ENCODE assay signal across 12 cellular contexts in the genomic region with DNA sequence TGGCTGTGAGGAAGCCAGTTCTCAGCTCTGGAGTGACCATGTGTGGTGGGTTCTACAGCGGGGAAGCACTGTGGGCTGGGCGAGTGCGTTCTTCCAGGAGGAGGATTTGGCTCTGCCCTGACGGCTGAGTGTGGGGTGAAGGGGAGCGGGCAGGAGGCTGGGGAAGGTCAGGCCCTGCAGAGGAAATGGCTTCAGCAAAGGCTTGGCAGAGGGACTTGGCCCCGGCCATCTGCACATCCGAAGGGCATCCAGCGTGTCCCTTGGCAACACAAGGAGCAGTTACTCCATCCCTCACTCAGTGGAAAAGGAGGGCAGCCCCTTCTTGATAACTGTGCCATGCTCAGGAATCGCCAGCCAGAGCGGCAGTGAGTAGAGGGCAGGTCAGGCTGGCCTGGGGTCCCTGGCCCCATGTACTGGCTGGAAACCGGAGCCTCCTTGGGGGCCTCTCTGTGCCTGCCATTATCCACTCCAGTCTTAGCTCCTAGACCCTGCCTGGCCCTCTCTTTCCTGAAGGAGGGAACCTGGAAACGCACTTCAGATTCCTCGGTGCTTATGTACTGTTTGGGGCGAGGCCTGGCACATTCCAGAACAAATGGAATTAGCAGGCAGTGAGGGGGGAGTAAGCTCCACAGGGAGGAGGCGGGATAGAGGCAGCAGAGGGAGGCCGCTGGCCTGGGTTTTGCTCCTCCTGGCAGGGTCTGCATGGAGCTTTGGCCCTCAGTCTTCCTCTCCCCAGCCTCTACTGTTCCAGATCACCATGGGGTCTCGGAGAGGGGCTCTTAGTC.
DNase-seq lines count a peak whose midpoint lies in the region; ATAC-seq and TF ChIP-seq lines count a peak whose summit lies in the region.
"Had no signal": no experiment of that assay in that cellular context is flagged by ENCODE, and none has a peak within 500 bp of the region (broad histone marks: within the 10 kb centered on the region; RNA-seq: fewer than 3 reads in every experiment).

No MANE protein-coding gene starts in this region.

- peak overlapping the region; percentile 73 for H3K27ac Mint-ChIP-seq in type B pancreatic cell
- H3K27ac Mint-ChIP-seq in activated naive CD4-positive, alpha-beta T cell treated with anti-CD3 and anti-CD28 coated beads for 36 hours: no peak overlapping the region
- H3K27ac Mint-ChIP-seq: stimulated activated naive B cell treated with anti-CD40 and anti-IgM and Interleukin-4, amounts not matched to agents 10 μg/mL and 1 μg/mL and 100 μg/mL, for 72 hours; T-helper 2 cell treated with Interferon-gamma antibody and Interleukin-4, amounts not matched to agents 5 μg/mL and 100 μg/mL, for 36 hours had no signal

- WGBS in esophagus muscularis mucosa: 34% methylated on average over 11 of the region's 17 CpGs

- H3K27me3 ChIP-seq in esophagus muscularis mucosa: no peaks in the 10 kb centered on the region

- TF ChIP-seq CTCF in RWPE1 (conservative IDR thresholded peaks at IDR 0.05; ENCODE audit: low read depth) (no peak), esophagus muscularis mucosa (IDR thresholded peaks at IDR 0.05) (no peak), mucosa of descending colon (IDR thresholded peaks at IDR 0.05) (no peak), type B pancreatic cell (conservative IDR thresholded peaks at IDR 0.05) (no peak)

- peaks cover 4% of the 10 kb centered on the region for H3K27me3 Mint-ChIP-seq in type B pancreatic cell
- no peaks in the 10 kb centered on the region for H3K27me3 Mint-ChIP-seq in activated naive CD4-positive, alpha-beta T cell treated with anti-CD3 and anti-CD28 coated beads for 36 hours (ENCODE audit: low read depth)

- no peak for TF ChIP-seq POLR2A in esophagus muscularis mucosa (IDR thresholded peaks at IDR 0.05; ENCODE audit: low read depth)

- H3K9me3 ChIP-seq in esophagus muscularis mucosa: no peaks in the 10 kb centered on the region
- H3K9me3 ChIP-seq in mucosa of descending colon: no peaks in the 10 kb centered on the region

- H3K27ac ChIP-seq in RWPE1: peak overlapping the region; percentile 63
- H3K27ac ChIP-seq in esophagus muscularis mucosa (replicated peaks in 1 of 4): peak overlapping the region; percentile 71 to 79 (median 78)

- peaks cover 14 to 38% (median 31%) of the 10 kb centered on the region in 4 donors for H3K4me1 ChIP-seq in esophagus muscularis mucosa
- no peaks in the 10 kb centered on the region for H3K4me1 ChIP-seq in mucosa of descending colon (ENCODE audit: low read depth)

- H3K4me3 ChIP-seq in esophagus muscularis mucosa: no peak overlapping the region
- H3K4me3 ChIP-seq in mucosa of descending colon: no peak overlapping the region
- H3K4me3 ChIP-seq: K562 had no signal

- H3K36me3 ChIP-seq in esophagus muscularis mucosa (no peaks in the 10 kb centered on the region), mucosa of descending colon (ENCODE audit: low read depth) (no peaks in the 10 kb centered on the region)

- no peaks in the 10 kb centered on the region for H3K9me3 Mint-ChIP-seq in type B pancreatic cell
- no peaks in the 10 kb centered on the region for H3K9me3 Mint-ChIP-seq in activated naive CD4-positive, alpha-beta T cell treated with anti-CD3 and anti-CD28 coated beads for 36 hours
- H3K9me3 Mint-ChIP-seq: stimulated activated naive B cell treated with anti-CD40 and anti-IgM and Interleukin-4, amounts not matched to agents 10 μg/mL and 1 μg/mL and 100 μg/mL, for 72 hours; T-helper 2 cell treated with Interferon-gamma antibody and Interleukin-4, amounts not matched to agents 5 μg/mL and 100 μg/mL, for 36 hours had no signal

- H3K4me3 Mint-ChIP-seq in type B pancreatic cell: no peak overlapping the region
- H3K4me3 Mint-ChIP-seq in activated naive CD4-positive, alpha-beta T cell treated with anti-CD3 and anti-CD28 coated beads for 36 hours: no peak overlapping the region
- H3K4me3 Mint-ChIP-seq: stimulated activated naive B cell treated with anti-CD40 and anti-IgM and Interleukin-4, amounts not matched to agents 10 μg/mL and 1 μg/mL and 100 μg/mL, for 72 hours; T-helper 2 cell treated with Interferon-gamma antibody and Interleukin-4, amounts not matched to agents 5 μg/mL and 100 μg/mL, for 36 hours had no signal

- intact Hi-C loops in esophagus muscularis mucosa (cut with DNase I) (no loop called here), mucosa of descending colon (cut with DNase I, micrococcal nuclease) (no loop called here)
- intact Hi-C loops in activated naive CD4-positive, alpha-beta T cell treated with anti-CD3 and anti-CD28 coated beads for 36 hours (cut with micrococcal nuclease): no loop called here

- ATAC-seq in mucosa of descending colon (peak; percentile 41), HG03432 (IDR thresholded peaks at IDR 0.05; ENCODE audit: unreplicated experiment) (no peak), HG03025 (IDR thresholded peaks at IDR 0.05; ENCODE audit: low FRiP score, unreplicated experiment) (no peak)
- ATAC-seq: K562; stimulated activated naive B cell treated with anti-CD40 and anti-IgM and Interleukin-4, amounts not matched to agents 10 μg/mL and 1 μg/mL and 100 μg/mL, for 72 hours had no signal

- no peaks in the 10 kb centered on the region for H3K36me3 Mint-ChIP-seq in type B pancreatic cell
- no peaks in the 10 kb centered on the region for H3K36me3 Mint-ChIP-seq in activated naive CD4-positive, alpha-beta T cell treated with anti-CD3 and anti-CD28 coated beads for 36 hours (ENCODE audit: low read depth)
- H3K36me3 Mint-ChIP-seq: stimulated activated naive B cell treated with anti-CD40 and anti-IgM and Interleukin-4, amounts not matched to agents 10 μg/mL and 1 μg/mL and 100 μg/mL, for 72 hours had no signal

- CTCF ChIA-PET in RWPE1 (lab: Yijun Ruan, JAX): no interaction called here
- CTCF ChIA-PET in activated naive CD4-positive, alpha-beta T cell treated with anti-CD3 and anti-CD28 coated beads for 36 hours (lab: Charles Lee): interaction anchor here (1.1 kb wide), 1 partner anchor 8 kb away, joined by 3 read pairs; no protein-coding TSS in a partner anchor

- TF ChIP-seq EP300 in esophagus muscularis mucosa (IDR thresholded peaks at IDR 0.05): no peak

- peak; percentile 67 for DNase-seq in RWPE1 (ENCODE audit: low spot score)
- DNase-seq in esophagus muscularis mucosa (ENCODE audit: extremely low spot score): no peak
- no peak for DNase-seq in mucosa of descending colon
- DNase-seq in type B pancreatic cell (ENCODE audit: extremely low spot score, unreplicated experiment): no peak
- no peak for DNase-seq in activated naive CD4-positive, alpha-beta T cell treated with anti-CD3 and anti-CD28 coated beads for 36 hours
- DNase-seq: activated CD8-positive, alpha-beta memory T cell treated with anti-CD3 and anti-CD28 coated beads, Interleukin-2, amount 50 U/mL, for 48 hours; GDM1; stimulated activated naive B cell treated with anti-CD40 and anti-IgM and Interleukin-4, amounts not matched to agents 10 μg/mL and 1 μg/mL and 100 μg/mL, for 72 hours had no signal

- peaks cover 42% of the 10 kb centered on the region for H3K4me1 Mint-ChIP-seq in type B pancreatic cell (ENCODE audit: unreplicated experiment)
- no peaks in the 10 kb centered on the region for H3K4me1 Mint-ChIP-seq in activated naive CD4-positive, alpha-beta T cell treated with anti-CD3 and anti-CD28 coated beads for 36 hours (ENCODE audit: low read depth)

- POLR2A ChIA-PET in RWPE1 (lab: Yijun Ruan, JAX; ENCODE audit: low non-redundant PET): no interaction called here
